In genomic region chr14:54688229-54688628, GRCh38 we compare ENCODE assay signal across 16 cellular contexts.
DNase-seq lines count a peak whose midpoint lies in the region; ATAC-seq and TF ChIP-seq lines count a peak whose summit lies in the region.
"Had no signal": no experiment of that assay in that cellular context is flagged by ENCODE, and none has a peak within 500 bp of the region (broad histone marks: within the 10 kb centered on the region; RNA-seq: fewer than 3 reads in every experiment).

No MANE protein-coding gene starts in this region.

- H3K27ac ChIP-seq in heart right ventricle (peak overlapping the region in 8 of 10 donors; percentile 76 to 96 (median 89)), thoracic aorta (peak overlapping the region; percentile 75 to 89)
- H3K27ac ChIP-seq: lower lobe of right lung, pancreas had no signal

- H3K4me3 ChIP-seq in heart right ventricle (no peak overlapping the region), thoracic aorta (no peak overlapping the region)
- H3K4me3 ChIP-seq: colonic mucosa, lower lobe of right lung, pancreas had no signal

- no peaks in the 10 kb centered on the region for H3K9me3 Mint-ChIP-seq in activated naive CD8-positive, alpha-beta T cell treated with anti-CD3 and anti-CD28 coated beads, Interleukin-2, amount 50 U/mL, for 24 hours
- H3K9me3 Mint-ChIP-seq in natural killer cell treated with Interleukin-12 subunit alpha and Interleukin-12 subunit beta and Interleukin-15 and Interleukin-18, amount 100 ng/mL, for 72 hours = no peaks in the 10 kb centered on the region

- H3K36me3 Mint-ChIP-seq in activated naive CD8-positive, alpha-beta T cell treated with anti-CD3 and anti-CD28 coated beads, Interleukin-2, amount 50 U/mL, for 24 hours (ENCODE audit: low read depth) = no peaks in the 10 kb centered on the region
- no peaks in the 10 kb centered on the region for H3K36me3 Mint-ChIP-seq in natural killer cell treated with Interleukin-12 subunit alpha and Interleukin-12 subunit beta and Interleukin-15 and Interleukin-18, amount 100 ng/mL, for 72 hours

- DNase-seq in heart right ventricle (no peak), Right ventricle myocardium superior (no peak), thoracic aorta (ENCODE audit: low spot score) (no peak), NCI-H2196 treated with DMSO at 0.1 percent for 48 hours (lab: John Stamatoyannopoulos, UW; ENCODE audit: unreplicated experiment) (no peak)
- no peak for DNase-seq in activated naive CD8-positive, alpha-beta T cell treated with anti-CD3 and anti-CD28 coated beads, Interleukin-2, amount 50 U/mL, for 24 hours
- DNase-seq in natural killer cell treated with Interleukin-12 subunit alpha and Interleukin-12 subunit beta and Interleukin-15 and Interleukin-18, amount 100 ng/mL, for 72 hours (ENCODE audit: low spot score) = no peak
- DNase-seq: activated effector memory CD4-positive, alpha-beta T cell treated with Interleukin-2 at 50 U/mL for 16 hours; colonic mucosa; lower lobe of right lung; NCI-H1436; NCI-H82; pancreas; small intestine had no signal

- WGBS in heart right ventricle, 2 donors = 61 to 69% methylated on average over 10 of the region's 10 CpGs

- no peak overlapping the region for H3K4me3 Mint-ChIP-seq in activated naive CD8-positive, alpha-beta T cell treated with anti-CD3 and anti-CD28 coated beads, Interleukin-2, amount 50 U/mL, for 24 hours
- no peak overlapping the region for H3K4me3 Mint-ChIP-seq in natural killer cell treated with Interleukin-12 subunit alpha and Interleukin-12 subunit beta and Interleukin-15 and Interleukin-18, amount 100 ng/mL, for 72 hours

- intact Hi-C loops in heart right ventricle (cut with DNase I) = loop anchor here in 3 of 10 donors (5.0 kb wide), 2 partner anchors 36 to 84 kb away; no protein-coding TSS in a partner anchor
- intact Hi-C loops in Right ventricle myocardium superior (cut with DNase I) = no loop called here

- no peaks in the 10 kb centered on the region for H3K36me3 ChIP-seq in heart right ventricle
- H3K36me3 ChIP-seq in thoracic aorta = no peaks in the 10 kb centered on the region
- H3K36me3 ChIP-seq: colonic mucosa, lower lobe of right lung, pancreas had no signal

- H3K9me3 ChIP-seq in heart right ventricle (peaks cover 0 to 4% (median 0%) of the 10 kb centered on the region in 11 donors), thoracic aorta (no peaks in the 10 kb centered on the region)
- H3K9me3 ChIP-seq: colonic mucosa, lower lobe of right lung, pancreas had no signal

- no peak overlapping the region for H3K27ac Mint-ChIP-seq in activated naive CD8-positive, alpha-beta T cell treated with anti-CD3 and anti-CD28 coated beads, Interleukin-2, amount 50 U/mL, for 24 hours
- no peak overlapping the region for H3K27ac Mint-ChIP-seq in natural killer cell treated with Interleukin-12 subunit alpha and Interleukin-12 subunit beta and Interleukin-15 and Interleukin-18, amount 100 ng/mL, for 72 hours

- H3K27me3 ChIP-seq in heart right ventricle (no peaks in the 10 kb centered on the region), thoracic aorta (replicated peaks; ENCODE audit: insufficient read depth) (no peaks in the 10 kb centered on the region)
- H3K27me3 ChIP-seq: colonic mucosa, pancreas had no signal

- peaks cover 17% of the 10 kb centered on the region for H3K27me3 Mint-ChIP-seq in activated naive CD8-positive, alpha-beta T cell treated with anti-CD3 and anti-CD28 coated beads, Interleukin-2, amount 50 U/mL, for 24 hours
- peaks cover 67 to 85% of the 10 kb centered on the region in 2 donors for H3K27me3 Mint-ChIP-seq in natural killer cell treated with Interleukin-12 subunit alpha and Interleukin-12 subunit beta and Interleukin-15 and Interleukin-18, amount 100 ng/mL, for 72 hours

- peaks cover 46% of the 10 kb centered on the region for H3K4me1 Mint-ChIP-seq in activated naive CD8-positive, alpha-beta T cell treated with anti-CD3 and anti-CD28 coated beads, Interleukin-2, amount 50 U/mL, for 24 hours
- peaks cover 12 to 27% of the 10 kb centered on the region in 2 donors for H3K4me1 Mint-ChIP-seq in natural killer cell treated with Interleukin-12 subunit alpha and Interleukin-12 subunit beta and Interleukin-15 and Interleukin-18, amount 100 ng/mL, for 72 hours (ENCODE audit: low read depth in 2 of 2)

- H3K4me1 ChIP-seq in heart right ventricle (peaks cover 24 to 94% (median 72%) of the 10 kb centered on the region in 9 donors), thoracic aorta (ENCODE audit: control insufficient read depth in 1 of 2, low read depth in 2 of 2) (peaks cover 45 to 85% of the 10 kb centered on the region in 2 donors)

- no peak for TF ChIP-seq CTCF in heart right ventricle (IDR thresholded peaks at IDR 0.05)
- no peak for TF ChIP-seq CTCF in thoracic aorta (IDR thresholded peaks at IDR 0.05)

- ATAC-seq in heart right ventricle = no peak
- ATAC-seq in Right ventricle myocardium superior (ENCODE audit: poor library complexity) = no peak
- peak; percentile 60 for ATAC-seq in activated naive CD8-positive, alpha-beta T cell treated with anti-CD3 and anti-CD28 coated beads, Interleukin-2, amount 50 U/mL, for 24 hours
- peak; percentile 83 to 87 for ATAC-seq in natural killer cell treated with Interleukin-12 subunit alpha and Interleukin-12 subunit beta and Interleukin-15 and Interleukin-18, amount 100 ng/mL, for 72 hours
- ATAC-seq in thoracic aorta (ENCODE audit: insufficient number of reproducible peaks, low FRiP score, low read depth) = no peak
- no peak for ATAC-seq in HG02884 (IDR thresholded peaks at IDR 0.05; ENCODE audit: unreplicated experiment)
- ATAC-seq in HG03139 (IDR thresholded peaks at IDR 0.05; ENCODE audit: unreplicated experiment) = no peak
- ATAC-seq: lower lobe of right lung, Panc1, pancreas had no signal

Comparison
In these comparisons a context has a peak if more than half of its experiments do, and no peak if none do; other contexts are left out.
1. ATAC-seq: peak in activated naive CD8-positive, alpha-beta T cell treated with anti-CD3 and anti-CD28 coated beads, Interleukin-2, amount 50 U/mL, for 24 hours (single experiment) and natural killer cell treated with Interleukin-12 subunit alpha and Interleukin-12 subunit beta and Interleukin-15 and Interleukin-18, amount 100 ng/mL, for 72 hours (2 of 2); none in heart right ventricle (0 of 8), Right ventricle myocardium superior (single experiment), thoracic aorta (single experiment), HG02884 (single experiment) and HG03139 (single experiment).